In the genomic region with DNA sequence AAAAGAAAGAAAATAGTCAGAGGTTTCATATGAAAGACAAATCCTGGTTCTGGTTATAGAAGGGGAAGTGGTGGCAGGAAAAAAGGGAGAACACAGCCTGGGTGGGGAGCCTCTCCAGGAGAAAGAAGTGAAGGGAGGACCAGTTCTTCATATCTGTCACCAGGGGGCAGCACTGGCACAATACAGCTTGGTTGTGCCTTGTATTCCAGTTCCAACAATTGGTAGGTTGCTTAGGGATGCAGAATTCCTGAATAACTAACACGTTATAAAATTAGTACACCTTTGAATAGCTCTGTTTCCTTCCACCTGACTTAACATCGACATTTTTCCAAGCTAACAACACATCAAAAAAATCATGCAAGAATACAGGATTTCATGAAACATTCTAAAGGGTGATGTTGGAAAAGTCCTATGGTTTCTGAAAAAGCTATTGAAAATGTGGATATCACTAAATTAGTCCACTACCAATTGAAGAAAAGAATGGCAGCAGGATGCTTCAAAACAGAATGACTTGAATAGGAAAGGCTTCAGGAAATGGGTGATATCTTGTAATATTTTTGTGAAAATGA, we compare ENCODE assay signal across 13 cellular contexts. TPM values are rescaled to one million over a fixed set of nuclear protein-coding genes. Genes with fewer than 3 reads are reported as not detected.
A peak's percentile ranks its signal among the peaks of the same experiment; 100 is the strongest.
DNase-seq lines count a peak whose midpoint lies in the region; ATAC-seq, FAIRE-seq and TF ChIP-seq lines count a peak whose summit lies in the region.
"Had no signal": no experiment of that assay in that cellular context is flagged by ENCODE, and none has a peak within 500 bp of the region (broad histone marks: within the 10 kb centered on the region; RNA-seq: fewer than 3 reads in every experiment).

No MANE protein-coding gene starts in this region.

- FAIRE-seq in GM12878 (lab: Jason Lieb, UNC), result no peak

- no peak overlapping the region for H3K9ac ChIP-seq in GM12878 (ENCODE audit: control insufficient read depth, insufficient read depth, low read length)

- peak overlapping the region; percentile 47 for H3K27ac Mint-ChIP-seq in Caco-2 (ENCODE audit: unreplicated experiment)

- peaks cover 24% of the 10 kb centered on the region for H3K36me3 Mint-ChIP-seq in Caco-2 (ENCODE audit: insufficient read depth, unreplicated experiment)

- H3K27ac ChIP-seq in GM12878 (ENCODE audit: control insufficient read depth, insufficient read depth), result no peak overlapping the region
- no peak overlapping the region for H3K27ac ChIP-seq in right lobe of liver

- TF ChIP-seq CTCF in Caco-2 (IDR thresholded peaks at IDR 0.05; ENCODE audit: insufficient read depth in 1 of 2, low read depth in 1 of 2, low read length in 1 of 2, severe bottlenecking in 1 of 2, unreplicated experiment in 1 of 2) (peak; percentile 42 to 65), HFF-Myc (IDR thresholded peaks at IDR 0.05; ENCODE audit: low read depth, low read length, missing control alignments) (peak; percentile 62), GM12878 (IDR thresholded peaks at IDR 0.05 in 2 of 3, conservative IDR thresholded peaks at IDR 0.05 in 1 of 3; ENCODE audit: control insufficient read depth in 2 of 3, extremely low read depth in 1 of 3, insufficient read depth in 1 of 3, low read depth in 3 of 3, low read length in 3 of 3) (peak in 2 of 3 experiments; percentile 24 to 45; a peak in 3 of 6 replicates), right lobe of liver (IDR thresholded peaks at IDR 0.05) (peak; percentile 14 to 45 (median 23))

- H4K20me1 ChIP-seq in GM12878 (ENCODE audit: control insufficient read depth, insufficient read depth), result no peaks in the 10 kb centered on the region

- H3K4me1 Mint-ChIP-seq in Caco-2 (ENCODE audit: low read depth, unreplicated experiment), result peaks cover 29% of the 10 kb centered on the region

- BruUV-seq in Caco-2 (replicated peaks; lab: Mats Ljungman, UMichigan), result no TSS peak
- no TSS peak for BruUV-seq in GM12878 (replicated peaks; lab: Mats Ljungman, UMichigan)

- no peak overlapping the region for H2AFZ ChIP-seq in GM12878 (ENCODE audit: control insufficient read depth, low read depth, low read length)

- H3K9me3 Mint-ChIP-seq in Caco-2 (ENCODE audit: unreplicated experiment), result peaks cover 29% of the 10 kb centered on the region

- peak overlapping the region; percentile 23 for H3K4me3 Mint-ChIP-seq in Caco-2 (ENCODE audit: unreplicated experiment)

- in situ Hi-C loops in GM12878 (cut with MboI), result no loop called here

- H3K27me3 ChIP-seq in Caco-2 (replicated peaks; ENCODE audit: control insufficient read depth, insufficient read depth, low read length), result no peaks in the 10 kb centered on the region
- H3K27me3 ChIP-seq in GM12878 (replicated peaks in 1 of 2; ENCODE audit: control insufficient read depth in 2 of 2, insufficient read depth in 2 of 2, low read length in 1 of 2), result no peaks in the 10 kb centered on the region
- H3K27me3 ChIP-seq in right lobe of liver, result no peaks in the 10 kb centered on the region

- RAD21 ChIA-PET in GM12878 (lab: Charles Lee; ENCODE audit: unreplicated experiment), result no interaction called here

- H3K4me3 ChIP-seq in Caco-2 (ENCODE audit: low read depth, low read length) (no peak overlapping the region), HFF-Myc (replicated peaks; ENCODE audit: low read depth, low read length) (no peak overlapping the region), GM12878 (no peak overlapping the region), right lobe of liver (no peak overlapping the region)

- CTCF ChIA-PET in Caco-2 (lab: Charles Lee) (interaction anchor here (1.5 kb wide), 1 partner anchor 10 kb away, joined by 6 read pairs; no protein-coding TSS in a partner anchor), GM12878 (lab: Yijun Ruan, JAX) (interaction anchor here (0.9 to 1.9 kb wide), 2 partner anchors 10 to 16 kb away, joined by 3 to 11 read pairs; no protein-coding TSS in a partner anchor)

- intact Hi-C loops in Caco-2 (cut with micrococcal nuclease; ENCODE audit: unreplicated experiment), result no loop called here
- intact Hi-C loops in GM12878 (cut with micrococcal nuclease; ENCODE audit: unreplicated experiment), result no loop called here
- intact Hi-C loops in right lobe of liver (cut with DNase I), result no loop called here

- H3K79me2 ChIP-seq in GM12878 (ENCODE audit: control insufficient read depth, insufficient read depth, low read length), result no peaks in the 10 kb centered on the region

- POLR2A ChIA-PET in Caco-2 (lab: Charles Lee), result no interaction called here
- POLR2A ChIA-PET in GM12878 (lab: Charles Lee), result no interaction called here

- H3K4me1 ChIP-seq in Caco-2, result peaks cover 37% of the 10 kb centered on the region
- H3K4me1 ChIP-seq in GM12878 (ENCODE audit: control insufficient read depth, insufficient read depth, low read length), result peaks cover 22% of the 10 kb centered on the region
- no peaks in the 10 kb centered on the region for H3K4me1 ChIP-seq in right lobe of liver

- H3K27me3 Mint-ChIP-seq in Caco-2 (ENCODE audit: insufficient read depth, unreplicated experiment), result no peaks in the 10 kb centered on the region

- SMC1A ChIA-PET in GM12878 (lab: Charles Lee; ENCODE audit: uncharacterized antibody, unreplicated experiment), result interaction anchor here (1.6 kb wide), 1 partner anchor 16 kb away, joined by 3 read pairs; no protein-coding TSS in a partner anchor

- H3K4me2 ChIP-seq in GM12878 (ENCODE audit: control insufficient read depth, insufficient read depth), result no peak overlapping the region

- no peak for TF ChIP-seq RAD21 in GM12878 (IDR thresholded peaks at IDR 0.05; ENCODE audit: insufficient read depth, low read depth, low read length)

- no peaks in the 10 kb centered on the region; the same call in 1 of the 2 replicates for H3K36me3 ChIP-seq in Caco-2 (ENCODE audit: control insufficient read depth, insufficient read depth, low read length)
- H3K36me3 ChIP-seq in GM12878 (ENCODE audit: control insufficient read depth in 2 of 2, insufficient read depth in 2 of 2, low read length in 1 of 2), result no peaks in the 10 kb centered on the region
- H3K36me3 ChIP-seq in right lobe of liver, result no peaks in the 10 kb centered on the region

- DNase-seq in Caco-2, result peak in 1 of 2 experiments; percentile 26
- no peak for DNase-seq in HFF-Myc (ENCODE audit: extremely low read depth, low read depth)
- DNase-seq in GM12878 (ENCODE audit: low read depth, low spot score), result no peak
- no peak for DNase-seq in right lobe of liver
- no peak for DNase-seq in activated T-cell treated with anti-CD3 and anti-CD28 coated beads for 4 hours
- no peak for DNase-seq in kidney glomerular epithelial cell (lab: John Stamatoyannopoulos, UW)
- DNase-seq in NCI-H2107 (lab: John Stamatoyannopoulos, UW), result no peak
- DNase-seq: activated CD4-positive, CD25-positive, alpha-beta regulatory T cell; amniotic stem cell; GOT3; head of caudate nucleus; NCI-H446 treated with DMSO at 0.1 percent for 48 hours had no signal

- peaks cover 22% of the 10 kb centered on the region for H3K9me3 ChIP-seq in Caco-2
- peaks cover 20% of the 10 kb centered on the region for H3K9me3 ChIP-seq in GM12878 (replicated peaks; ENCODE audit: control insufficient read depth, insufficient read depth, low read length)
- H3K9me3 ChIP-seq in right lobe of liver, result peaks cover 0 to 10% (median 1%) of the 10 kb centered on the region in 4 donors

- TF ChIP-seq POLR2A in GM12878 (IDR thresholded peaks at IDR 0.05; ENCODE audit: low read depth, low read length) (no peak), right lobe of liver (IDR thresholded peaks at IDR 0.05) (no peak)

- 50% methylated on average over 2 of the region's 2 CpGs for whole genome bisulfite sequencing in GM12878 (ENCODE audit: insufficient coverage, insufficient replicate concordance, low lambda C conversion rate, missing lambda C conversion rate)
- 77% methylated on average over 2 of the region's 2 CpGs for WGBS in right lobe of liver (ENCODE audit: insufficient coverage, low coverage, low lambda C conversion rate, missing lambda C conversion rate)

- ATAC-seq in GM12878 (no peak), right lobe of liver (no peak), GM21825 (IDR thresholded peaks at IDR 0.05; ENCODE audit: unreplicated experiment) (no peak)

- TF ChIP-seq EP300 in GM12878 (IDR thresholded peaks at IDR 0.05; ENCODE audit: borderline replicate concordance in 1 of 2, control insufficient read depth in 1 of 2, low read depth in 2 of 2, low read length in 2 of 2), result no peak

TF ChIP-seq in GM12878, 131 proteins besides CTCF, POLR2A, EP300 and RAD21 (continues in another document):
- no peak for TF ChIP-seq HCFC1 (IDR thresholded peaks at IDR 0.05; ENCODE audit: low read length)
- TF ChIP-seq, protein P1, sequence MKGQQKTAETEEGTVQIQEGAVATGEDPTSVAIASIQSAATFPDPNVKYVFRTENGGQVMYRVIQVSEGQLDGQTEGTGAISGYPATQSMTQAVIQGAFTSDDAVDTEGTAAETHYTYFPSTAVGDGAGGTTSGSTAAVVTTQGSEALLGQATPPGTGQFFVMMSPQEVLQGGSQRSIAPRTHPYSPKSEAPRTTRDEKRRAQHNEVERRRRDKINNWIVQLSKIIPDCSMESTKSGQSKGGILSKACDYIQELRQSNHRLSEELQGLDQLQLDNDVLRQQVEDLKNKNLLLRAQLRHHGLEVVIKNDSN (IDR thresholded peaks at IDR 0.05; ENCODE audit: borderline replicate concordance, extremely low read length, insufficient read depth, low read depth, low read length), result no peak

RNA-seq across cellular contexts. Expression of a gene that starts 52.9 kb away (rescaled TPM):
- total RNA-seq in Caco-2 (2022) (0.82 and 0.93 TPM in 2 replicates), GM12878 (2014; rRNA removed) (not detected in 2 replicates), GM12878 (2014; rRNA removed; fragmentation: Illumina TruSeq; extraction: Trizol) (not detected in 2 replicates), GM12878 (2021) (not detected in 2 replicates), right lobe of liver (10 to 100 TPM in 3 of 6 experiments, under 1 TPM in 1, not detected in 2; 0.95 to 53.1 (median 12.6) TPM)
- not detected in 2 replicates for total RNA-seq in GM12878 (2013; cell fraction: nucleolus; rRNA removed)
- not detected for polyA plus RNA-seq in GM12878 (2011; ENCODE audit: low read depth)
- polyA plus RNA-seq in GM12878 (2011; rRNA removed) (not detected in 2 replicates), GM12878 (2014; fragmentation: Illumina TruSeq; extraction: Trizol) (not detected in 2 replicates), GM12878 (2014; fragmentation: Nextera tagmentation; extraction: Ambion mirVana) (not detected), GM12878 (2014; rRNA removed) (not detected in 2 replicates), GM12878 (2016; fragmentation: Nextera tagmentation; extraction: Ambion mirVana) (not detected)
- 0.01 TPM in 1 of 2 replicates, not detected in the other for polyA plus RNA-seq in GM12878 (2011; cell fraction: cytosol; rRNA removed)
- polyA plus RNA-seq in GM12878 (2011; cell fraction: nucleus; rRNA removed), result not detected in 2 replicates
- polyA plus RNA-seq in GM12878 (2012), result 0.10 TPM in 1 of 2 replicates, not detected in the other
- polyA minus RNA-seq in GM12878 (2011; rRNA and poly(A)+ RNA removed), result not detected in 2 replicates
- not detected in 2 replicates for polyA minus RNA-seq in GM12878 (2011; cell fraction: cytosol; rRNA and poly(A)+ RNA removed)
- polyA minus RNA-seq in GM12878 (2011; cell fraction: nucleus; rRNA and poly(A)+ RNA removed), result not detected in 2 replicates
